In genomic region chr20:37526839-37527637, GRCh38 we compare ENCODE assay signal across 8 cellular contexts. TPM values are rescaled to one million over a fixed set of nuclear protein-coding genes. Genes with fewer than 3 reads are reported as not detected.
DNase-seq lines count a peak whose midpoint lies in the region; ATAC-seq and TF ChIP-seq lines count a peak whose summit lies in the region.

No MANE protein-coding gene starts in this region.

- H3K27me3 ChIP-seq in DOHH2 (ENCODE audit: control insufficient read depth, low read length), result no peaks in the 10 kb centered on the region

- H3K36me3 Mint-ChIP-seq in IgD-negative memory B cell, result peaks cover 2% of the 10 kb centered on the region
- H3K36me3 Mint-ChIP-seq in immature natural killer cell, result peaks cover 0 to 4% (median 0%) of the 10 kb centered on the region in 3 donors
- H3K36me3 Mint-ChIP-seq in stimulated activated naive B cell treated with anti-CD40 and anti-IgM and Interleukin-4, amounts not matched to agents 10 μg/mL and 1 μg/mL and 100 μg/mL, for 72 hours, result peaks cover 0 to 14% of the 10 kb centered on the region in 2 donors

- H3K27ac Mint-ChIP-seq in IgD-negative memory B cell (peak overlapping the region; percentile 97 to 100 (median 100)), immature natural killer cell (peak overlapping the region; percentile 98 to 100 (median 99))
- peak overlapping the region; percentile 100 for H3K27ac Mint-ChIP-seq in stimulated activated naive B cell treated with anti-CD40 and anti-IgM and Interleukin-4, amounts not matched to agents 10 μg/mL and 1 μg/mL and 100 μg/mL, for 72 hours

- peaks cover 12 to 38% (median 30%) of the 10 kb centered on the region in 3 donors for H3K4me1 Mint-ChIP-seq in IgD-negative memory B cell
- peaks cover 55 to 57% of the 10 kb centered on the region in 2 donors for H3K4me1 Mint-ChIP-seq in immature natural killer cell
- H3K4me1 Mint-ChIP-seq in stimulated activated naive B cell treated with anti-CD40 and anti-IgM and Interleukin-4, amounts not matched to agents 10 μg/mL and 1 μg/mL and 100 μg/mL, for 72 hours, result peaks cover 38 to 54% of the 10 kb centered on the region in 2 donors

- no peaks in the 10 kb centered on the region for H3K9me2 ChIP-seq in DOHH2 (replicated peaks; ENCODE audit: control insufficient read depth, low read length)

- no peak for TF ChIP-seq CTCF in DOHH2 (IDR thresholded peaks at IDR 0.05; ENCODE audit: low read depth, low read length, poor library complexity, severe bottlenecking)

- H3K27ac ChIP-seq in DOHH2 (ENCODE audit: low read depth, low read length) (peak overlapping the region; percentile 59), angular gyrus (ENCODE audit: low read depth, low read length) (peak overlapping the region; percentile 99)

- peaks cover 57% of the 10 kb centered on the region for H3K79me2 ChIP-seq in DOHH2 (ENCODE audit: control insufficient read depth, low read length)

- peaks cover 31% of the 10 kb centered on the region for H3K4me1 ChIP-seq in DOHH2 (ENCODE audit: control insufficient read depth, low read length)

- H3K27me3 Mint-ChIP-seq in IgD-negative memory B cell, result no peaks in the 10 kb centered on the region
- H3K27me3 Mint-ChIP-seq in immature natural killer cell (ENCODE audit: low read depth in 3 of 3), result peaks cover 4 to 7% (median 6%) of the 10 kb centered on the region in 3 donors
- peaks cover 0 to 1% of the 10 kb centered on the region in 2 donors for H3K27me3 Mint-ChIP-seq in stimulated activated naive B cell treated with anti-CD40 and anti-IgM and Interleukin-4, amounts not matched to agents 10 μg/mL and 1 μg/mL and 100 μg/mL, for 72 hours

- no peak for ATAC-seq in stimulated activated naive B cell treated with anti-CD40 and anti-IgM and Interleukin-4, amounts not matched to agents 10 μg/mL and 1 μg/mL and 100 μg/mL, for 72 hours (replicated peaks)
- no peak for ATAC-seq in GM19328 (IDR thresholded peaks at IDR 0.05; ENCODE audit: unreplicated experiment)

- H3K36me3 ChIP-seq in DOHH2 (ENCODE audit: control insufficient read depth, low read length), result 0 out of 2 replicates have a peak, but pooled peaks cover 5% of the 10 kb centered on the region

- peaks cover 10% of the 10 kb centered on the region; the same call in 1 of the 2 replicates for H4K20me1 ChIP-seq in DOHH2 (ENCODE audit: control insufficient read depth, insufficient read depth, low read depth, low read length)

- no peaks in the 10 kb centered on the region for H3K9me3 ChIP-seq in DOHH2 (ENCODE audit: control insufficient read depth, insufficient read depth, low read length)

- peak overlapping the region; percentile 91 for H3K4me3 ChIP-seq in DOHH2 (ENCODE audit: low read length)

- H3F3A ChIP-seq in DOHH2 (ENCODE audit: control insufficient read depth, insufficient read depth), result no peaks in the 10 kb centered on the region

- H3K4me2 ChIP-seq in DOHH2 (ENCODE audit: low read length), result peak overlapping the region; percentile 80

- H3K9me3 Mint-ChIP-seq in IgD-negative memory B cell (no peaks in the 10 kb centered on the region), immature natural killer cell (peaks cover 0 to 1% (median 0%) of the 10 kb centered on the region in 6 donors)
- H3K9me3 Mint-ChIP-seq in stimulated activated naive B cell treated with anti-CD40 and anti-IgM and Interleukin-4, amounts not matched to agents 10 μg/mL and 1 μg/mL and 100 μg/mL, for 72 hours, result no peaks in the 10 kb centered on the region

- H3K4me3 Mint-ChIP-seq in IgD-negative memory B cell, result peak overlapping the region; percentile 88 to 97 (median 92)
- peak overlapping the region; percentile 85 to 94 (median 90) for H3K4me3 Mint-ChIP-seq in immature natural killer cell
- H3K4me3 Mint-ChIP-seq in stimulated activated naive B cell treated with anti-CD40 and anti-IgM and Interleukin-4, amounts not matched to agents 10 μg/mL and 1 μg/mL and 100 μg/mL, for 72 hours, result peak overlapping the region; percentile 93 to 96

- DNase-seq in immature natural killer cell, result no peak
- no peak for DNase-seq in stimulated activated naive B cell treated with anti-CD40 and anti-IgM and Interleukin-4, amounts not matched to agents 10 μg/mL and 1 μg/mL and 100 μg/mL, for 72 hours
- DNase-seq in effector CD8-positive, alpha-beta T cell (lab: John Stamatoyannopoulos, UW), result no peak
- no peak for DNase-seq in NCI-H2196 (lab: John Stamatoyannopoulos, UW; ENCODE audit: unreplicated experiment)

RNA-seq across cellular contexts. Expression of gene BLCAP, which starts 0.6 kb away (rescaled TPM):
- polyA plus RNA-seq in IgD-negative memory B cell (112 TPM), immature natural killer cell (10 to 100 TPM; 56.1 to 64.9 (median 63.5) TPM)

RNA-seq across cellular contexts. Expression of gene NNAT, which starts 6.0 kb away (rescaled TPM):
- polyA plus RNA-seq in IgD-negative memory B cell, result not detected
- polyA plus RNA-seq in immature natural killer cell, result under 1 TPM in 1 of 3 donors, not detected in 2; 0.20 TPM
